ENCODE assay signal across 12 cellular contexts in genomic region chr10:102621418-102622325, GRCh38. TPM values are rescaled to one million over a fixed set of nuclear protein-coding genes. Genes with fewer than 3 reads are reported as not detected.
DNase-seq lines count a peak whose midpoint lies in the region; FAIRE-seq and TF ChIP-seq lines count a peak whose summit lies in the region.
"Had no signal": no experiment of that assay in that cellular context is flagged by ENCODE, and none has a peak within 500 bp of the region (broad histone marks: within the 10 kb centered on the region; RNA-seq: fewer than 3 reads in every experiment).

No MANE protein-coding gene starts in this region.

- peaks cover 20% of the 10 kb centered on the region for H3K4me1 ChIP-seq in mammary epithelial cell (ENCODE audit: insufficient read depth, low read length)
- peaks cover 4 to 11% of the 10 kb centered on the region in 2 donors for H3K4me1 ChIP-seq in small intestine (ENCODE audit: control insufficient read depth in 2 of 2, insufficient read depth in 1 of 2, low read depth in 1 of 2, low read length in 1 of 2)

- in situ Hi-C loops in mammary epithelial cell (cut with MboI; ENCODE audit: low sequenced_read_pairs in 2 of 2), result no loop called here

- H3K9me3 ChIP-seq in mammary epithelial cell (replicated peaks; ENCODE audit: insufficient read depth, low read length), result no peaks in the 10 kb centered on the region
- H3K9me3 ChIP-seq in small intestine (ENCODE audit: control insufficient read depth, low read depth), result no peaks in the 10 kb centered on the region

- peak; percentile 85 for DNase-seq in LHCN-M2 (ENCODE audit: low read depth)
- no peak for DNase-seq in mammary epithelial cell
- peak; percentile 61 for DNase-seq in medulla oblongata (ENCODE audit: extremely low spot score)
- peak in 11 of 49 donors; percentile 19 to 55 (median 32) for DNase-seq in substantia nigra (lab: John Stamatoyannopoulos, UW)
- no peak for DNase-seq in type B pancreatic cell (ENCODE audit: extremely low spot score, unreplicated experiment)
- DNase-seq in NCI-H2196 treated with DMSO at 0.1 percent for 48 hours (lab: John Stamatoyannopoulos, UW; ENCODE audit: unreplicated experiment), result no peak
- no peak for DNase-seq in small intestine
- no peak for DNase-seq in iPS-NIHi7 (ENCODE audit: extremely low spot score)
- DNase-seq: activated B cell treated with CpG ODN at 0.5 μM for 24 hours, islet precursor cell, NCI-H1417 had no signal

- dilution Hi-C loops in mammary epithelial cell (cut with HindIII; ENCODE audit: low sequenced_read_pairs), result no loop called here

- no peak for FAIRE-seq in small intestine (lab: Jason Lieb, UNC)

- peaks cover 19% of the 10 kb centered on the region for H3K4me1 Mint-ChIP-seq in type B pancreatic cell (ENCODE audit: unreplicated experiment)
- H3K4me1 Mint-ChIP-seq: activated naive CD4-positive, alpha-beta T cell treated with anti-CD3 and anti-CD28 coated beads, Interleukin-2, amount 50 U/mL, for 24 hours had no signal

- H4K20me1 ChIP-seq in mammary epithelial cell (ENCODE audit: insufficient read depth, low read length), result no peaks in the 10 kb centered on the region

- no peak overlapping the region for H3K27ac Mint-ChIP-seq in type B pancreatic cell
- H3K27ac Mint-ChIP-seq: activated B cell treated with CpG ODN at 0.5 μM for 24 hours; activated naive CD4-positive, alpha-beta T cell treated with anti-CD3 and anti-CD28 coated beads, Interleukin-2, amount 50 U/mL, for 24 hours had no signal

- H3K4me2 ChIP-seq in mammary epithelial cell (ENCODE audit: insufficient read depth, low read depth, low read length), result peak overlapping the region; percentile 12

- H3K36me3 ChIP-seq in mammary epithelial cell (ENCODE audit: insufficient read depth, low read length) (no peaks in the 10 kb centered on the region), small intestine (ENCODE audit: control insufficient read depth in 2 of 2, insufficient read depth in 2 of 2, low read length in 2 of 2) (peaks cover 0 to 3% of the 10 kb centered on the region in 2 donors)

- no peaks in the 10 kb centered on the region for H3K9me3 Mint-ChIP-seq in type B pancreatic cell
- H3K9me3 Mint-ChIP-seq: activated B cell treated with CpG ODN at 0.5 μM for 24 hours; activated naive CD4-positive, alpha-beta T cell treated with anti-CD3 and anti-CD28 coated beads, Interleukin-2, amount 50 U/mL, for 24 hours had no signal

- TF ChIP-seq CTCF in mammary epithelial cell (conservative IDR thresholded peaks at IDR 0.05 in 1 of 2, IDR thresholded peaks at IDR 0.05 in 1 of 2; ENCODE audit: extremely low read depth in 1 of 2, insufficient read depth in 1 of 2, low read depth in 1 of 2, low read length in 2 of 2), result no peak
- no peak for TF ChIP-seq CTCF in type B pancreatic cell (conservative IDR thresholded peaks at IDR 0.05)

- H3K27ac ChIP-seq in mammary epithelial cell (ENCODE audit: insufficient read depth, low read depth, low read length) (no peak overlapping the region), substantia nigra (ENCODE audit: low read depth, low read length, poor library complexity, severe bottlenecking) (peak overlapping the region; percentile 88), small intestine (ENCODE audit: low read depth in 1 of 2, low read length in 1 of 2) (peak overlapping the region in 1 of 2 donors; percentile 46)

- H3K9ac ChIP-seq in mammary epithelial cell (ENCODE audit: insufficient read depth, low read length), result no peak overlapping the region

- no peak overlapping the region for H3K4me3 Mint-ChIP-seq in type B pancreatic cell
- H3K4me3 Mint-ChIP-seq: activated B cell treated with CpG ODN at 0.5 μM for 24 hours; activated naive CD4-positive, alpha-beta T cell treated with anti-CD3 and anti-CD28 coated beads, Interleukin-2, amount 50 U/mL, for 24 hours had no signal

- WGBS in mammary epithelial cell (ENCODE audit: low coverage, missing lambda C conversion rate), result 29% methylated on average over 8 of the region's 13 CpGs
- 66 to 84% (median 83%) methylated on average over 13 of the region's 13 CpGs for WGBS in small intestine, 3 donors

- no TSS peak for BruUV-seq in mammary epithelial cell (replicated peaks; lab: Mats Ljungman, UMichigan)

- H3K36me3 Mint-ChIP-seq in type B pancreatic cell, result no peaks in the 10 kb centered on the region

- CTCF ChIA-PET in mammary epithelial cell (lab: Charles Lee; ENCODE audit: low non-redundant PET), result no interaction called here

- intact Hi-C loops in mammary epithelial cell (cut with micrococcal nuclease), result no loop called here

- H3K27me3 ChIP-seq in mammary epithelial cell (ENCODE audit: insufficient read depth, low read length) (no peaks in the 10 kb centered on the region), small intestine (ENCODE audit: control insufficient read depth in 2 of 2, insufficient read depth in 2 of 2, low read length in 2 of 2) (no peaks in the 10 kb centered on the region)

- H3K79me2 ChIP-seq in mammary epithelial cell (ENCODE audit: insufficient read depth, low read length), result no peaks in the 10 kb centered on the region

- H3K4me3 ChIP-seq in mammary epithelial cell (replicated peaks in 1 of 3; ENCODE audit: insufficient read depth in 1 of 3, low read depth in 2 of 3, low read length in 3 of 3) (no peak overlapping the region), small intestine (ENCODE audit: low read depth in 1 of 2, low read length in 2 of 2) (no peak overlapping the region)

- H2AFZ ChIP-seq in mammary epithelial cell (ENCODE audit: low read depth, low read length), result peak overlapping the region; percentile 50

- H3K27me3 Mint-ChIP-seq in type B pancreatic cell, result no peaks in the 10 kb centered on the region
- H3K27me3 Mint-ChIP-seq: activated B cell treated with CpG ODN at 0.5 μM for 24 hours; activated naive CD4-positive, alpha-beta T cell treated with anti-CD3 and anti-CD28 coated beads, Interleukin-2, amount 50 U/mL, for 24 hours had no signal

RNA-seq across cellular contexts. Expression of gene TRIM8, which starts 22.6 kb away (rescaled TPM):
- 135 and 136 TPM in 2 replicates for total RNA-seq in LHCN-M2 (2014; rRNA removed)
- polyA plus RNA-seq in LHCN-M2 (2012), result 155 TPM
- 10 to 100 TPM; 36.8 to 87.0 TPM for total RNA-seq in mammary epithelial cell
- 61.1 TPM for polyA plus RNA-seq in mammary epithelial cell
- 82.4 TPM for polyA minus RNA-seq in mammary epithelial cell
- 81.6 and 124 TPM in 2 replicates for total RNA-seq in type B pancreatic cell (ENCODE audit: low replicate concordance)
- 10 to 100 TPM; 38.1 to 65.1 (median 39.8) TPM for polyA plus RNA-seq in small intestine

Comparison
In these comparisons a context has a peak if more than half of its experiments do, and no peak if none do; other contexts are left out.
1. DNase-seq: peak in LHCN-M2 (single experiment) and medulla oblongata (single experiment); none in mammary epithelial cell (single experiment), type B pancreatic cell (single experiment), NCI-H2196 treated with DMSO at 0.1 percent for 48 hours (single experiment), small intestine (single experiment) and iPS-NIHi7 (single experiment).